Comparison of ENCODE assay signal across 1 cellular context in genomic region chr17:58328195-58329034, GRCh38.
TF ChIP-seq lines count a peak whose summit lies in the region.

Gene TSPOAP1, minus strand, starts transcription at chr17:58328795. Its CDS starts 875 bp downstream, at chr17:58327920.

TF ChIP-seq in GM12878, 131 proteins besides CTCF, POLR2A, EP300 and RAD21 (continued from another document and continues in another):
- TF ChIP-seq NBN (IDR thresholded peaks at IDR 0.05), result peak; percentile 98
- 0 out of 2 replicates have a peak, but pooled peaks have one; percentile 33 for TF ChIP-seq GATAD2B (conservative IDR thresholded peaks at IDR 0.05; ENCODE audit: low read depth)
- peak; percentile 82; the same call in 1 of the 2 replicates for TF ChIP-seq ZBED1 (IDR thresholded peaks at IDR 0.05; ENCODE audit: borderline replicate concordance)
- TF ChIP-seq E4F1 (IDR thresholded peaks at IDR 0.05; ENCODE audit: borderline replicate concordance, partially characterized antibody), result peak; percentile 44
- TF ChIP-seq NR2C1 (IDR thresholded peaks at IDR 0.05), result no peak
- no peak for TF ChIP-seq RAD51 (IDR thresholded peaks at IDR 0.05)
- TF ChIP-seq RFX5 (IDR thresholded peaks at IDR 0.05; ENCODE audit: low read depth, low read length), result no peak
- TF ChIP-seq NR2C2 (IDR thresholded peaks at IDR 0.05; ENCODE audit: borderline replicate concordance, control insufficient read depth, insufficient read length, low read depth), result no peak
- TF ChIP-seq SIX5 (IDR thresholded peaks at IDR 0.05; ENCODE audit: low read depth, low read length, severe bottlenecking), result no peak
- no peak for TF ChIP-seq IKZF1 (conservative IDR thresholded peaks at IDR 0.05)
- peak; percentile 37; the same call in 1 of the 2 replicates for TF ChIP-seq LARP7 (IDR thresholded peaks at IDR 0.05)
- peak; percentile 56 for TF ChIP-seq BCL11A (IDR thresholded peaks at IDR 0.05; ENCODE audit: low read depth, low read length)
- peak; percentile 81 for TF ChIP-seq PBX3 (IDR thresholded peaks at IDR 0.05; ENCODE audit: insufficient replicate concordance, low read depth, low read length)
- TF ChIP-seq WRNIP1 (IDR thresholded peaks at IDR 0.05; ENCODE audit: borderline replicate concordance, low read depth, low read length), result no peak
- TF ChIP-seq CBX3 (IDR thresholded peaks at IDR 0.05; ENCODE audit: borderline replicate concordance, low read depth), result no peak
- 0 out of 2 replicates have a peak, but pooled peaks have one; percentile 37 for TF ChIP-seq DPF2 (IDR thresholded peaks at IDR 0.05)
- peak in 1 of 2 experiments; percentile 66; a peak in 1 of 3 replicates for TF ChIP-seq EGR1 (IDR thresholded peaks at IDR 0.05; ENCODE audit: borderline replicate concordance in 1 of 2, low read depth in 2 of 2, low read length in 2 of 2)
- peak; percentile 40; the same call in 1 of the 2 replicates for TF ChIP-seq RELB (IDR thresholded peaks at IDR 0.05; ENCODE audit: low read depth)
- TF ChIP-seq SIN3A (IDR thresholded peaks at IDR 0.05; ENCODE audit: low read depth, low read length), result no peak; the same call in 1 of the 2 replicates
- 0 out of 2 replicates have a peak, but pooled peaks have one; percentile 31 for TF ChIP-seq ZNF24 (IDR thresholded peaks at IDR 0.05)
- no peak for TF ChIP-seq EZH2 (IDR thresholded peaks at IDR 0.05; ENCODE audit: borderline replicate concordance, control insufficient read depth, low read depth, low read length)
- no peak for TF ChIP-seq STAT1 (conservative IDR thresholded peaks at IDR 0.05)
- TF ChIP-seq ZNF207 (IDR thresholded peaks at IDR 0.05; ENCODE audit: borderline replicate concordance), result no peak
- TF ChIP-seq CREB1 (IDR thresholded peaks at IDR 0.05; ENCODE audit: low read depth), result no peak
- TF ChIP-seq JUND (IDR thresholded peaks at IDR 0.05; ENCODE audit: low read depth, low read length), result no peak
- TF ChIP-seq STAT3 (IDR thresholded peaks at IDR 0.05; ENCODE audit: low read depth, low read length), result no peak
- no peak for TF ChIP-seq ASH2L (IDR thresholded peaks at IDR 0.05; ENCODE audit: borderline replicate concordance, low read depth)
- TF ChIP-seq TCF12 (IDR thresholded peaks at IDR 0.05; ENCODE audit: low read depth, low read length), result peak; percentile 83
- peak; percentile 77 for TF ChIP-seq TCF3 (IDR thresholded peaks at IDR 0.05; ENCODE audit: borderline replicate concordance, insufficient read depth, low read depth, low read length)
- no peak for TF ChIP-seq HDAC2 (IDR thresholded peaks at IDR 0.05)
- TF ChIP-seq CHD2 (IDR thresholded peaks at IDR 0.05; ENCODE audit: borderline replicate concordance, low read depth, low read length), result peak; percentile 78
- no peak for TF ChIP-seq PAX8 (IDR thresholded peaks at IDR 0.05)
- TF ChIP-seq HSF1 (IDR thresholded peaks at IDR 0.05; ENCODE audit: low read depth, low read length), result no peak
- TF ChIP-seq SKIL (IDR thresholded peaks at IDR 0.05; ENCODE audit: low read depth, poor library complexity, severe bottlenecking), result no peak
- no peak for TF ChIP-seq CHD1 (IDR thresholded peaks at IDR 0.05; ENCODE audit: low read depth, low read length)
- TF ChIP-seq POLR2AphosphoS2 (IDR thresholded peaks at IDR 0.05; ENCODE audit: low read depth, low read length), result peak; percentile 75; the same call in 1 of the 2 replicates
- TF ChIP-seq E2F4 (IDR thresholded peaks at IDR 0.05; ENCODE audit: low read depth, low read length), result no peak
- no peak for TF ChIP-seq PML (IDR thresholded peaks at IDR 0.05; ENCODE audit: low read length)
- TF ChIP-seq ZZZ3 (IDR thresholded peaks at IDR 0.05; ENCODE audit: control insufficient read depth, insufficient read length, low read depth), result no peak
- 0 out of 2 replicates have a peak, but pooled peaks have one; percentile 73 for TF ChIP-seq CBFB (IDR thresholded peaks at IDR 0.05; ENCODE audit: low read depth)
- TF ChIP-seq TBL1XR1 (IDR thresholded peaks at IDR 0.05; ENCODE audit: low read depth, low read length), result no peak
- no peak for TF ChIP-seq CEBPZ (IDR thresholded peaks at IDR 0.05; ENCODE audit: low read depth, low read length)
- TF ChIP-seq REST (IDR thresholded peaks at IDR 0.05; ENCODE audit: low read depth, low read length), result no peak
- TF ChIP-seq RUNX3 (IDR thresholded peaks at IDR 0.05; ENCODE audit: low read length), result no peak
- no peak for TF ChIP-seq CBX5 (IDR thresholded peaks at IDR 0.05; ENCODE audit: low read depth)
- 0 out of 2 replicates have a peak, but pooled peaks have one; percentile 16 for TF ChIP-seq SMC3 (IDR thresholded peaks at IDR 0.05; ENCODE audit: borderline replicate concordance, low read length)
- peak; percentile 39; the same call in 1 of the 2 replicates for TF ChIP-seq ATF7 (IDR thresholded peaks at IDR 0.05; ENCODE audit: low read depth)
- peak; percentile 58 for TF ChIP-seq YY1 (IDR thresholded peaks at IDR 0.05; ENCODE audit: low read depth, low read length)
- TF ChIP-seq FOS (IDR thresholded peaks at IDR 0.05; ENCODE audit: borderline replicate concordance, extremely low read depth, insufficient read length), result no peak
- TF ChIP-seq SMAD1 (IDR thresholded peaks at IDR 0.05; ENCODE audit: low read depth, partially characterized antibody), result peak; percentile 76
- no peak for TF ChIP-seq GABPA (IDR thresholded peaks at IDR 0.05; ENCODE audit: low read depth)
